ENCODE assay signal across 1 cellular context in the genomic region with DNA sequence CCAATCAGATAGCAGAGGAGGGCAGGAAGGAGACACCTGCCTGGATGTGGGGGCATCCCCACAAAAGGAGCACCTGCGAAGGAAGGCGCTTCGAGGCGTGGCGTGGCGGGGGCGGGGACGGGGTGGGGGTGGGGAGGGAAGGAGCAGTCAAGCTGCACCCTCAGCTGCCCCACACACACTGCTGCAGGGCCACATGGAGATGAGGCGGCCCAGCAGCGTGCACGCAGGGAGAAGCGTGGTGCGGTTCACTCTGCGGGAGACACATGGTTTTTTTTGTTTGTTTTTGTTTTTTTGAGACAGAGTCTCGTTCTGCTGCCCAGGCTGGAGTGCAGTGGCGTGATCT.
TF ChIP-seq lines count a peak whose summit lies in the region.

No MANE protein-coding gene starts in this region.

TF ChIP-seq in K562, 482 proteins besides CTCF, POLR2A, EP300 and RAD21:
- TF ChIP-seq, protein P1, sequence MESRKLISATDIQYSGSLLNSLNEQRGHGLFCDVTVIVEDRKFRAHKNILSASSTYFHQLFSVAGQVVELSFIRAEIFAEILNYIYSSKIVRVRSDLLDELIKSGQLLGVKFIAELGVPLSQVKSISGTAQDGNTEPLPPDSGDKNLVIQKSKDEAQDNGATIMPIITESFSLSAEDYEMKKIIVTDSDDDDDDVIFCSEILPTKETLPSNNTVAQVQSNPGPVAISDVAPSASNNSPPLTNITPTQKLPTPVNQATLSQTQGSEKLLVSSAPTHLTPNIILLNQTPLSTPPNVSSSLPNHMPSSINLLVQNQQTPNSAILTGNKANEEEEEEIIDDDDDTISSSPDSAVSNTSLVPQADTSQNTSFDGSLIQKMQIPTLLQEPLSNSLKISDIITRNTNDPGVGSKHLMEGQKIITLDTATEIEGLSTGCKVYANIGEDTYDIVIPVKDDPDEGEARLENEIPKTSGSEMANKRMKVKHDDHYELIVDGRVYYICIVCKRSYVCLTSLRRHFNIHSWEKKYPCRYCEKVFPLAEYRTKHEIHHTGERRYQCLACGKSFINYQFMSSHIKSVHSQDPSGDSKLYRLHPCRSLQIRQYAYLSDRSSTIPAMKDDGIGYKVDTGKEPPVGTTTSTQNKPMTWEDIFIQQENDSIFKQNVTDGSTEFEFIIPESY (CRISPR knock-in tag; IDR thresholded peaks at IDR 0.05), result no peak
- 0 out of 2 replicates have a peak, but pooled peaks have one; percentile 23 for TF ChIP-seq POLR2G (IDR thresholded peaks at IDR 0.05; ENCODE audit: low read depth, low read length)
TF ChIP-seq in K562: peak in this region for 1.
